ENCODE assay signal across 11 cellular contexts in genomic region chr2:136255648-136256461, GRCh38.
DNase-seq lines count a peak whose midpoint lies in the region; ATAC-seq and TF ChIP-seq lines count a peak whose summit lies in the region.
"Had no signal": no experiment of that assay in that cellular context is flagged by ENCODE, and none has a peak within 500 bp of the region (broad histone marks: within the 10 kb centered on the region; RNA-seq: fewer than 3 reads in every experiment).

No MANE protein-coding gene starts in this region.

- H3K27ac ChIP-seq in left lung, result peak overlapping the region; percentile 19 to 82
- H3K27ac ChIP-seq: 22Rv1, testis had no signal

- H3K4me3 Mint-ChIP-seq in glutamatergic neuron (ENCODE audit: unreplicated experiment), result no peak overlapping the region

- H3K4me1 ChIP-seq in left lung, result peaks cover 0 to 34% of the 10 kb centered on the region in 2 donors

- no peaks in the 10 kb centered on the region for H3K36me3 Mint-ChIP-seq in glutamatergic neuron (ENCODE audit: unreplicated experiment)

- H3K4me3 ChIP-seq in left lung, result no peak overlapping the region
- H3K4me3 ChIP-seq: testis had no signal

- H3K36me3 ChIP-seq in left lung, result no peaks in the 10 kb centered on the region

- H3K27me3 Mint-ChIP-seq in glutamatergic neuron (ENCODE audit: unreplicated experiment), result peaks cover 3% of the 10 kb centered on the region

- intact Hi-C loops in left lung (cut with DNase I), result no loop called here

- TF ChIP-seq CTCF in left lung (IDR thresholded peaks at IDR 0.05) (no peak), glutamatergic neuron (IDR thresholded peaks at IDR 0.05; ENCODE audit: partially characterized antibody, unreplicated experiment) (no peak)

- peak; percentile 13 for DNase-seq in DMS 273 (lab: John Stamatoyannopoulos, UW; ENCODE audit: unreplicated experiment)
- no peak for DNase-seq in DMS 273 treated with DMSO at 0.1 percent for 48 hours (lab: John Stamatoyannopoulos, UW)
- DNase-seq in Kasumi-1 (lab: John Stamatoyannopoulos, UW), result peak; percentile 94 to 97
- DNase-seq in left lung, result no peak
- DNase-seq in glutamatergic neuron, result no peak
- DNase-seq in left lobe of liver (ENCODE audit: low spot score), result no peak
- no peak for DNase-seq in EL
- DNase-seq: nucleus accumbens, testis had no signal

- no peaks in the 10 kb centered on the region for H3K27me3 ChIP-seq in left lung
- H3K27me3 ChIP-seq: testis had no signal

- H3K4me1 Mint-ChIP-seq in glutamatergic neuron (ENCODE audit: low read depth, unreplicated experiment), result peaks cover 8% of the 10 kb centered on the region

- no peaks in the 10 kb centered on the region for H3K9me3 ChIP-seq in left lung
- H3K9me3 ChIP-seq: testis had no signal

- no peak overlapping the region for H3K27ac Mint-ChIP-seq in glutamatergic neuron (ENCODE audit: unreplicated experiment)

- peak; percentile 48 for ATAC-seq in GM19463 (IDR thresholded peaks at IDR 0.05; ENCODE audit: unreplicated experiment)
- peak; percentile 39 for ATAC-seq in left lung
- ATAC-seq in left lobe of liver, result no peak

- H3K9me3 Mint-ChIP-seq in glutamatergic neuron (ENCODE audit: unreplicated experiment), result peaks cover 3% of the 10 kb centered on the region

Comparison
In these comparisons a context has a peak if more than half of its experiments do, and no peak if none do; other contexts are left out.
1. DNase-seq: peak in DMS 273 (single experiment) and Kasumi-1 (2 of 2); none in DMS 273 treated with DMSO at 0.1 percent for 48 hours (single experiment), left lung (0 of 2), glutamatergic neuron (single experiment), left lobe of liver (single experiment) and EL (single experiment).